ENCODE assay signal across 1 cellular context in the genomic region with DNA sequence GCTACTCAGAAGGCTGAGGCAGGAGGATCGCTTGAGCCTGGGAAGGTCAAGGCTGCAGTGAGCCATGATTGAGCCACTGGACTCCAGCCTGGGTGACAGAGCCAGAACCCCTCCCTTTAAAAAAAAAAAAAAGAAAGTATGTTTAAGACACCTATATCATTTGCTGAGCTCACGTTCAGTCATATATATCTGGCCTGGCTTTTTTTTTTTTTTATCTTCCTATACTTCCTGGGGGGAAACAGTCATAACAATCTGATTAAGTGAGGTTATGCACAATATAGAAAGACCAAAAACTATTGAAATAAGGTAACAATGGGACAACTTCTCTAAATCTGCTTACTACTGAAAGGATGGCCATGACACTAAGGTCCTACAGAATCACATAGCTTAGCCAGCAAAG.
TF ChIP-seq lines count a peak whose summit lies in the region.

No MANE protein-coding gene starts in this region.

TF ChIP-seq in endothelial cell of umbilical vein, 7 proteins besides CTCF, POLR2A, EP300 and RAD21:
- no peak for TF ChIP-seq POLR2AphosphoS5 (IDR thresholded peaks at IDR 0.05; ENCODE audit: insufficient read depth, low read depth, low read length)
- no peak for TF ChIP-seq MYC (IDR thresholded peaks at IDR 0.05; ENCODE audit: low read depth, low read length)
- no peak for TF ChIP-seq FOS (IDR thresholded peaks at IDR 0.05; ENCODE audit: borderline replicate concordance, insufficient read depth, low read length)
- TF ChIP-seq EZH2 (IDR thresholded peaks at IDR 0.05; ENCODE audit: borderline replicate concordance, low read depth, low read length, severe bottlenecking), result no peak
